Comparison of ENCODE assay signal across 21 cellular contexts in genomic region chr6:130296854-130297253, GRCh38.
DNase-seq lines count a peak whose midpoint lies in the region; ATAC-seq and TF ChIP-seq lines count a peak whose summit lies in the region.
"Had no signal": no experiment of that assay in that cellular context is flagged by ENCODE, and none has a peak within 500 bp of the region (broad histone marks: within the 10 kb centered on the region; RNA-seq: fewer than 3 reads in every experiment).

No MANE protein-coding gene starts in this region.

- H3K9ac ChIP-seq in DND-41 (ENCODE audit: low read depth, low read length) (no peak overlapping the region), HCT116 (ENCODE audit: low read length) (no peak overlapping the region)

- H3K79me2 ChIP-seq in DND-41 (ENCODE audit: insufficient read depth, low read length) (no peaks in the 10 kb centered on the region), HCT116 (ENCODE audit: insufficient read depth, low read length) (no peaks in the 10 kb centered on the region), hepatocyte (no peaks in the 10 kb centered on the region)

- TF ChIP-seq POLR2A in HCT116 (IDR thresholded peaks at IDR 0.05; ENCODE audit: borderline replicate concordance, extremely low read depth, insufficient read depth, insufficient read length): no peak

- H4K20me1 ChIP-seq in DND-41 (ENCODE audit: insufficient read depth, low read length) (no peaks in the 10 kb centered on the region), HCT116 (ENCODE audit: insufficient read depth) (no peaks in the 10 kb centered on the region), hepatocyte (ENCODE audit: insufficient read depth, poor library complexity, severe bottlenecking) (no peaks in the 10 kb centered on the region)

- no TSS peak for BruUV-seq in HCT116 (replicated peaks; lab: Mats Ljungman, UMichigan)

- no peak for DNase-seq in DND-41
- DNase-seq in HCT116 (ENCODE audit: low read depth, low spot score): peak; percentile 8
- DNase-seq in WTC11 (ENCODE audit: low spot score): no peak
- DNase-seq in iPS-NIHi11 (ENCODE audit: low spot score): peak; percentile 29
- DNase-seq in midbrain (lab: John Stamatoyannopoulos, UW): no peak
- DNase-seq in ureter (ENCODE audit: low spot score): no peak
- no peak for DNase-seq in hepatocyte (ENCODE audit: low spot score)
- DNase-seq: activated CD4-positive, alpha-beta memory T cell treated with anti-CD3 and anti-CD28 coated beads for 36 hours; activated naive CD4-positive, alpha-beta T cell treated with anti-CD3 and anti-CD28 coated beads, Interleukin-2, amount 50 U/mL, for 16 hours; activated T-cell treated with anti-CD3 and anti-CD28 coated beads, Interleukin-2, amount 50 U/mL, for 4 hours; heart left ventricle; IMR-90; naive B cell; NCI-H187 treated with DMSO at 0.1 percent for 48 hours; NCI-H446; ovary; SHP77 treated with DMSO at 0.1 percent for 48 hours; sigmoid colon; stimulated activated naive B cell treated with anti-CD40 and anti-IgM and Interleukin-4, amounts not matched to agents 10 μg/mL and 1 μg/mL and 100 μg/mL, for 72 hours; thyroid gland had no signal

- no peaks in the 10 kb centered on the region for H3K9me3 ChIP-seq in DND-41 (ENCODE audit: insufficient read depth, low read length, severe bottlenecking)
- H3K9me3 ChIP-seq in HCT116 (ENCODE audit: control insufficient read depth in 1 of 2, insufficient read depth in 1 of 2, low read depth in 1 of 2, low read length in 2 of 2): no peaks in the 10 kb centered on the region
- no peaks in the 10 kb centered on the region for H3K9me3 ChIP-seq in hepatocyte (ENCODE audit: low read depth)
- H3K9me3 ChIP-seq: ovary, sigmoid colon, thyroid gland had no signal

- H3K4me1 ChIP-seq in DND-41 (ENCODE audit: insufficient read depth, low read length) (no peaks in the 10 kb centered on the region), HCT116 (ENCODE audit: control insufficient read depth in 1 of 2, insufficient read depth in 2 of 2, low read length in 2 of 2) (no peaks in the 10 kb centered on the region), hepatocyte (ENCODE audit: insufficient read depth) (no peaks in the 10 kb centered on the region)
- H3K4me1 ChIP-seq: heart left ventricle, sigmoid colon had no signal

- 93% methylated on average over 1 of the region's 1 CpG for WGBS in hepatocyte (ENCODE audit: low lambda C conversion rate, missing lambda C conversion rate)

- intact Hi-C loops in HCT116 (cut with micrococcal nuclease): no loop called here

- H3K27me3 ChIP-seq in DND-41 (ENCODE audit: insufficient read depth, low read length, poor library complexity): no peaks in the 10 kb centered on the region
- no peaks in the 10 kb centered on the region for H3K27me3 ChIP-seq in HCT116 (ENCODE audit: insufficient read depth, low read length)
- H3K27me3 ChIP-seq in hepatocyte: no peaks in the 10 kb centered on the region
- H3K27me3 ChIP-seq: heart left ventricle, ovary, sigmoid colon, thyroid gland had no signal

- no peaks in the 10 kb centered on the region for H3K36me3 Mint-ChIP-seq in WTC11
- H3K36me3 Mint-ChIP-seq: activated CD4-positive, alpha-beta memory T cell treated with anti-CD3 and anti-CD28 coated beads for 36 hours had no signal

- no peak overlapping the region for H2AFZ ChIP-seq in DND-41 (ENCODE audit: low read depth, low read length)
- no peak overlapping the region for H2AFZ ChIP-seq in HCT116 (ENCODE audit: low read depth, low read length, poor library complexity, severe bottlenecking)
- no peak overlapping the region for H2AFZ ChIP-seq in hepatocyte

- H3K9me2 ChIP-seq in HCT116 (ENCODE audit: insufficient read depth) (no peaks in the 10 kb centered on the region), hepatocyte (replicated peaks; ENCODE audit: insufficient read depth) (no peaks in the 10 kb centered on the region)

- no peak for ATAC-seq in DND-41 (ENCODE audit: insufficient read depth, low read depth)
- ATAC-seq in HCT116: peak; percentile 55
- peak; percentile 73 for ATAC-seq in WTC11
- ATAC-seq: activated T-cell treated with anti-CD3 and anti-CD28 coated beads, Interleukin-2, amount 50 U/mL, for 4 hours; heart left ventricle; stimulated activated naive B cell treated with anti-CD40 and anti-IgM and Interleukin-4, amounts not matched to agents 10 μg/mL and 1 μg/mL and 100 μg/mL, for 72 hours had no signal

- H3K4me1 Mint-ChIP-seq in WTC11: no peaks in the 10 kb centered on the region
- H3K4me1 Mint-ChIP-seq: naive B cell; stimulated activated naive B cell treated with anti-CD40 and anti-IgM and Interleukin-4, amounts not matched to agents 10 μg/mL and 1 μg/mL and 100 μg/mL, for 72 hours had no signal

- POLR2A ChIA-PET in HCT116 (lab: Charles Lee) (no interaction called here), WTC11 (lab: Charles Lee) (no interaction called here)

- peaks cover 13% of the 10 kb centered on the region for H3K9me3 Mint-ChIP-seq in WTC11
- H3K9me3 Mint-ChIP-seq: activated CD4-positive, alpha-beta memory T cell treated with anti-CD3 and anti-CD28 coated beads for 36 hours; activated T-cell treated with anti-CD3 and anti-CD28 coated beads, Interleukin-2, amount 50 U/mL, for 4 hours had no signal

- H3K36me3 ChIP-seq in DND-41 (ENCODE audit: insufficient read depth, low read length) (no peaks in the 10 kb centered on the region), HCT116 (ENCODE audit: control insufficient read depth in 1 of 2, insufficient read depth in 2 of 2, low read length in 2 of 2) (no peaks in the 10 kb centered on the region), hepatocyte (replicated peaks; ENCODE audit: insufficient read depth, low read depth) (no peaks in the 10 kb centered on the region)
- H3K36me3 ChIP-seq: heart left ventricle, ovary, sigmoid colon, thyroid gland had no signal

- TF ChIP-seq RAD21 in HCT116 (IDR thresholded peaks at IDR 0.05; ENCODE audit: low read depth): peak; percentile 39; the same call in 1 of the 2 replicates

- H3K4me3 ChIP-seq in DND-41 (ENCODE audit: low read depth in 1 of 2, low read length in 2 of 2) (no peak overlapping the region), HCT116 (replicated peaks in 1 of 2; ENCODE audit: low read depth in 1 of 2, low read length in 2 of 2) (no peak overlapping the region), hepatocyte (no peak overlapping the region)
- H3K4me3 ChIP-seq: heart left ventricle, lung, ovary, sigmoid colon, thyroid gland had no signal

- TF ChIP-seq CTCF in DND-41 (IDR thresholded peaks at IDR 0.05; ENCODE audit: borderline replicate concordance, extremely low read depth, low read length, poor library complexity, severe bottlenecking): peak; percentile 17
- TF ChIP-seq CTCF in HCT116 (IDR thresholded peaks at IDR 0.05 in 2 of 3, conservative IDR thresholded peaks at IDR 0.05 in 1 of 3; ENCODE audit: borderline replicate concordance in 1 of 3, insufficient read depth in 1 of 3, low read depth in 2 of 3, low read length in 2 of 3): peak in 2 of 3 experiments; percentile 26 to 27; a peak in 4 of 6 replicates
- TF ChIP-seq CTCF in WTC11 (IDR thresholded peaks at IDR 0.05): no peak
- no peak for TF ChIP-seq CTCF in hepatocyte (IDR thresholded peaks at IDR 0.05; ENCODE audit: poor library complexity)

- no peaks in the 10 kb centered on the region; the same call in 1 of the 2 replicates for H3K27me3 Mint-ChIP-seq in WTC11 (ENCODE audit: low read depth)

- CTCF ChIA-PET in HCT116 (lab: Charles Lee) (interaction anchor here (1.2 to 2.1 kb wide), 2 partner anchors 15 to 401 kb away, joined by 5 read pairs; no protein-coding TSS in a partner anchor), WTC11 (lab: Charles Lee) (interaction anchor here (1.0 to 1.1 kb wide), 2 partner anchors 10 to 401 kb away, joined by 3 read pairs; no protein-coding TSS in a partner anchor)

- H3K4me3 Mint-ChIP-seq in WTC11: no peak overlapping the region
- H3K4me3 Mint-ChIP-seq: activated CD4-positive, alpha-beta memory T cell treated with anti-CD3 and anti-CD28 coated beads for 36 hours; activated T-cell treated with anti-CD3 and anti-CD28 coated beads, Interleukin-2, amount 50 U/mL, for 4 hours; naive B cell; stimulated activated naive B cell treated with anti-CD40 and anti-IgM and Interleukin-4, amounts not matched to agents 10 μg/mL and 1 μg/mL and 100 μg/mL, for 72 hours had no signal

- H3K4me2 ChIP-seq in DND-41 (ENCODE audit: insufficient read depth, low read length) (no peak overlapping the region), HCT116 (ENCODE audit: low read length) (no peak overlapping the region), hepatocyte (no peak overlapping the region)

- no peak overlapping the region for H3K27ac Mint-ChIP-seq in WTC11
- H3K27ac Mint-ChIP-seq: activated CD4-positive, alpha-beta memory T cell treated with anti-CD3 and anti-CD28 coated beads for 36 hours; naive B cell had no signal

- no peak overlapping the region for H3K27ac ChIP-seq in DND-41 (ENCODE audit: low read length)
- no peak overlapping the region for H3K27ac ChIP-seq in HCT116 (ENCODE audit: low read depth, low read length)
- no peak overlapping the region for H3K27ac ChIP-seq in hepatocyte
- H3K27ac ChIP-seq: heart left ventricle, ovary, sigmoid colon, thyroid gland had no signal

- RAD21 ChIA-PET in HCT116 (lab: Charles Lee; ENCODE audit: low non-redundant PET in 1 of 2, low total read pairs in 2 of 2, uncharacterized antibody in 2 of 2, unreplicated experiment in 2 of 2): no interaction called here

TF ChIP-seq in WTC11, 78 proteins besides CTCF, POLR2A, EP300 and RAD21:
- TF ChIP-seq SMAD3 (CRISPR knock-in tag; IDR thresholded peaks at IDR 0.05; ENCODE audit: borderline replicate concordance) (no peak), TCF7 (CRISPR knock-in tag; IDR thresholded peaks at IDR 0.05; ENCODE audit: low read depth) (no peak), ZNF263 (CRISPR knock-in tag; IDR thresholded peaks at IDR 0.05; ENCODE audit: low read depth) (no peak), ETV6 (CRISPR knock-in tag; IDR thresholded peaks at IDR 0.05) (no peak), ZSCAN18 (CRISPR knock-in tag; IDR thresholded peaks at IDR 0.05) (no peak), NFE2L1 (CRISPR knock-in tag; IDR thresholded peaks at IDR 0.05) (no peak), ZNF317 (CRISPR knock-in tag; IDR thresholded peaks at IDR 0.05; ENCODE audit: borderline replicate concordance, low read depth) (no peak)
TF ChIP-seq in WTC11: peak in this region for 0.

Comparison
In these comparisons a context has a peak if more than half of its experiments do, and no peak if none do; other contexts are left out.
1. DNase-seq: peak in HCT116 (single experiment) and iPS-NIHi11 (single experiment); none in DND-41 (single experiment), WTC11 (single experiment), midbrain (single experiment), ureter (single experiment) and hepatocyte (single experiment).
2. CTCF ChIP-seq: peak in DND-41 (single experiment) and HCT116 (2 of 3); none in WTC11 (single experiment) and hepatocyte (single experiment).